In genomic region chr17:78667741-78668640, GRCh38 we compare ENCODE assay signal across 2 cellular contexts.
TF ChIP-seq lines count a peak whose summit lies in the region.

No MANE protein-coding gene starts in this region.

TF ChIP-seq in HepG2, 621 proteins besides CTCF, POLR2A, EP300 and RAD21 (continues in another document):
- TF ChIP-seq ZIK1 (CRISPR knock-in tag; IDR thresholded peaks at IDR 0.05; ENCODE audit: borderline replicate concordance, low read depth) = no peak
- TF ChIP-seq ZNF430 (CRISPR knock-in tag; IDR thresholded peaks at IDR 0.05) = 0 out of 2 replicates have a peak, but pooled peaks have one; percentile 26
- TF ChIP-seq MED8 (CRISPR knock-in tag; IDR thresholded peaks at IDR 0.05; ENCODE audit: insufficient replicate concordance) = no peak
- no peak for TF ChIP-seq ZNF570 (CRISPR knock-in tag; IDR thresholded peaks at IDR 0.05; ENCODE audit: borderline replicate concordance)
- TF ChIP-seq SKIL (CRISPR knock-in tag; IDR thresholded peaks at IDR 0.05; ENCODE audit: borderline replicate concordance) = 0 out of 2 replicates have a peak, but pooled peaks have one; percentile 9
- no peak for TF ChIP-seq ZNF737 (CRISPR knock-in tag; IDR thresholded peaks at IDR 0.05; ENCODE audit: borderline replicate concordance)
- no peak for TF ChIP-seq ARNT2 (CRISPR knock-in tag; IDR thresholded peaks at IDR 0.05; ENCODE audit: low read depth)
- no peak for TF ChIP-seq ZNF275 (CRISPR knock-in tag; IDR thresholded peaks at IDR 0.05; ENCODE audit: borderline replicate concordance)
- no peak for TF ChIP-seq ZBTB25 (CRISPR knock-in tag; IDR thresholded peaks at IDR 0.05)
- TF ChIP-seq SMYD3 (CRISPR knock-in tag; IDR thresholded peaks at IDR 0.05) = no peak
- peak; percentile 29; the same call in 1 of the 2 replicates for TF ChIP-seq ZNF687 (CRISPR knock-in tag; IDR thresholded peaks at IDR 0.05)
- peak; percentile 8; the same call in 1 of the 2 replicates for TF ChIP-seq ZFX (CRISPR knock-in tag; IDR thresholded peaks at IDR 0.05; ENCODE audit: low read depth)
- TF ChIP-seq HNRNPUL1 (IDR thresholded peaks at IDR 0.05; ENCODE audit: low read depth, low read length) = no peak
- TF ChIP-seq ZBTB7B (CRISPR knock-in tag; IDR thresholded peaks at IDR 0.05) = no peak
- no peak for TF ChIP-seq ELF1 (CRISPR knock-in tag; IDR thresholded peaks at IDR 0.05)
- no peak for TF ChIP-seq DNMT1 (CRISPR knock-in tag; IDR thresholded peaks at IDR 0.05)
- no peak for TF ChIP-seq THAP11 (CRISPR knock-in tag; IDR thresholded peaks at IDR 0.05)
- TF ChIP-seq ZNF850 (CRISPR knock-in tag; conservative IDR thresholded peaks at IDR 0.05) = no peak

TF ChIP-seq in endothelial cell of umbilical vein, 7 proteins besides CTCF, POLR2A, EP300 and RAD21 (continued from another document):
- TF ChIP-seq MYC (IDR thresholded peaks at IDR 0.05; ENCODE audit: low read depth, low read length) (no peak), POLR2AphosphoS5 (IDR thresholded peaks at IDR 0.05; ENCODE audit: insufficient read depth, low read depth, low read length) (no peak), MAX (IDR thresholded peaks at IDR 0.05; ENCODE audit: insufficient read depth, insufficient read length) (no peak), FOS (IDR thresholded peaks at IDR 0.05; ENCODE audit: borderline replicate concordance, insufficient read depth, low read length) (no peak), GATA2 (IDR thresholded peaks at IDR 0.05; ENCODE audit: insufficient read depth, insufficient read length, low read depth, low read length) (no peak), EZH2 (IDR thresholded peaks at IDR 0.05; ENCODE audit: borderline replicate concordance, low read depth, low read length, severe bottlenecking) (no peak)
